ENCODE assay signal across 8 cellular contexts in the genomic region with DNA sequence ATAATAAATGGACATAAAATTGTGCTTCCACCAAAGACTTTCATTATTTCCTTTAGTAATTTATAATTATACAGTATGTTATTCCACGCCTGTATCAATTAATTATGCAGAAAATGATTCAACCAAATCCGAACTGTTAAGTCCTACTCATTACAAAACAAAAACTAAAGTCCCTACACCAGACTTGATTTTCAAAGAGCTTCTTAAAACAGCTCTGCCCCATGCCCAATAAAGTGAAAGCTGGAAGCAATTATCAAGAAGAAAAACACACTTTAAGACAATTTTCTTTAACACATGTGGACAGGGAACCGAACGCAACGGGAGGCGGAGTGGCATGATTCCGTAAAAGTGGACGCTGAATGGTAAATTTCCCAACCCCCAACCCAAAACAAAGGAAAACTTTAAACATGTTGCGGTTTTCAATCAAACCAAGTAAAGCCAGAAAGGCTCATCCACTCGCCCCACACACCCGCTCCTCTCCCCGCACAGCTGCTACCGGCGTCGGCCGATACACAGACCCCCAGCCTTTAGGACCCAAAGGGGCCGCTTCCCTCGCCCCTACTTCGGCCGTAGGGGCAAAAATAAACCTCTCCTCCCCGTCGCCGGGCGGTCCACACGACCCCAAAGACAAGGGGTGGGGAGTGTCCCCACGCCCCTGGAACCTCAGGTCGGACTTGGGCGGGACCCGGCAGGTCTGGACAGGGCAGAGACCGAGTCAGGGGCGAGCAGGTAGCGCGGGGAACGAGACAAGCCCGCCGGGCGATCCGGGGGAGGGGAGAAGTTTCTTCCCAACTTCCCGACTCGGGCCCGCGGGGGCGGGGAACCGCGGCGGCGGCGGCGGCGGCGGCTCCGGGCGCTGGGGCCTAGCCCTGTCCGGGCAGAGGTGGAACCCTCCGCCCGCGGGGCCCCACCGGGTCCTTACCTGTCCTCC. TPM values are rescaled to one million over a fixed set of nuclear protein-coding genes. Genes with fewer than 3 reads are reported as not detected.
DNase-seq lines count a peak whose midpoint lies in the region; ATAC-seq and TF ChIP-seq lines count a peak whose summit lies in the region.

No MANE protein-coding gene starts in this region.

- no TSS peak for BruUV-seq in OCI-LY7 (replicated peaks; lab: Mats Ljungman, UMichigan)

- H3K4me1 ChIP-seq in muscle layer of duodenum (ENCODE audit: control insufficient read depth in 1 of 2, insufficient read depth in 2 of 2, low read length in 2 of 2) = peaks cover 0 to 13% of the 10 kb centered on the region in 2 donors
- H3K4me1 ChIP-seq in OCI-LY7 (ENCODE audit: insufficient read depth, low read length, poor library complexity, severe bottlenecking) = no peaks in the 10 kb centered on the region

- intact Hi-C loops in OCI-LY7 (cut with micrococcal nuclease; ENCODE audit: unreplicated experiment) = no loop called here

- no peak overlapping the region for H2AFZ ChIP-seq in OCI-LY7 (ENCODE audit: low read length)

- POLR2A ChIA-PET in OCI-LY7 (lab: Charles Lee) = no interaction called here

- TF ChIP-seq CTCF in OCI-LY7 (conservative IDR thresholded peaks at IDR 0.05; ENCODE audit: low read length) = no peak

- CTCF ChIA-PET in OCI-LY7 (lab: Charles Lee; ENCODE audit: unreplicated experiment) = no interaction called here

- no peaks in the 10 kb centered on the region for H3K79me2 ChIP-seq in OCI-LY7 (ENCODE audit: insufficient read depth, low read depth, low read length)

- no peak for TF ChIP-seq POLR2A in erythroblast (IDR thresholded peaks at IDR 0.05; ENCODE audit: low read length)

- H3K9me3 ChIP-seq in muscle layer of duodenum (ENCODE audit: control insufficient read depth in 1 of 2, low read length in 2 of 2) (no peaks in the 10 kb centered on the region), OCI-LY7 (ENCODE audit: low read length) (no peaks in the 10 kb centered on the region)

- H3K36me3 ChIP-seq in muscle layer of duodenum (ENCODE audit: control insufficient read depth in 1 of 2, insufficient read depth in 2 of 2, low read length in 2 of 2) = no peaks in the 10 kb centered on the region
- H3K36me3 ChIP-seq in OCI-LY7 (ENCODE audit: insufficient read depth, low read length) = no peaks in the 10 kb centered on the region

- H3K27ac ChIP-seq in muscle layer of duodenum (ENCODE audit: low read length) (peak overlapping the region; percentile 78), OCI-LY7 (ENCODE audit: low read depth, low read length, poor library complexity, severe bottlenecking) (no peak overlapping the region)

- no peaks in the 10 kb centered on the region for H3K27me3 ChIP-seq in muscle layer of duodenum (ENCODE audit: low read depth, low read length)

- H3K4me3 ChIP-seq in muscle layer of duodenum (ENCODE audit: low read depth in 1 of 2, low read length in 2 of 2) = peak overlapping the region; percentile 90 to 92
- H3K4me3 ChIP-seq in OCI-LY7 (ENCODE audit: low read depth, low read length, poor library complexity, severe bottlenecking) = no peak overlapping the region

- DNase-seq in AG08395 (ENCODE audit: low spot score) (peak; percentile 24), SW480 (ENCODE audit: low spot score) (peak; percentile 43), erythroblast (lab: John Stamatoyannopoulos, UW) (peak; percentile 67 to 80), OCI-LY7 (ENCODE audit: low spot score) (no peak)
- no peak for DNase-seq in stimulated activated naive CD4-positive, alpha-beta T cell treated with Interleukin-2 at 50 U/mL for 16 hours (lab: John Stamatoyannopoulos, UW)

- no peaks in the 10 kb centered on the region for H4K20me1 ChIP-seq in OCI-LY7 (ENCODE audit: insufficient read depth, low read length)

- no peaks in the 10 kb centered on the region for H3K9me2 ChIP-seq in OCI-LY7 (ENCODE audit: insufficient read depth, low read length)

- no peak overlapping the region for H3K4me2 ChIP-seq in OCI-LY7 (ENCODE audit: low read length)

- ATAC-seq in GM18861 (IDR thresholded peaks at IDR 0.05; ENCODE audit: unreplicated experiment) = peak; percentile 24
- ATAC-seq in HG03064 (IDR thresholded peaks at IDR 0.05; ENCODE audit: low read depth, unreplicated experiment) = peak; percentile 21

RNA-seq across cellular contexts. Expression of gene YES1, which starts 0.6 kb away (rescaled TPM):
- total RNA-seq in OCI-LY7 (2014; rRNA removed; shearing (Covaris generic)) = not detected in 2 replicates
- 0.13 TPM in 1 of 2 replicates, not detected in the other for total RNA-seq in OCI-LY7 (2022)

Comparison
In these comparisons a context has a peak if more than half of its experiments do, and no peak if none do; other contexts are left out.
1. DNase-seq: peak in AG08395 (single experiment), SW480 (single experiment) and erythroblast (2 of 2); none in stimulated activated naive CD4-positive, alpha-beta T cell treated with Interleukin-2 at 50 U/mL for 16 hours (single experiment) and OCI-LY7 (single experiment).